In the genomic region with DNA sequence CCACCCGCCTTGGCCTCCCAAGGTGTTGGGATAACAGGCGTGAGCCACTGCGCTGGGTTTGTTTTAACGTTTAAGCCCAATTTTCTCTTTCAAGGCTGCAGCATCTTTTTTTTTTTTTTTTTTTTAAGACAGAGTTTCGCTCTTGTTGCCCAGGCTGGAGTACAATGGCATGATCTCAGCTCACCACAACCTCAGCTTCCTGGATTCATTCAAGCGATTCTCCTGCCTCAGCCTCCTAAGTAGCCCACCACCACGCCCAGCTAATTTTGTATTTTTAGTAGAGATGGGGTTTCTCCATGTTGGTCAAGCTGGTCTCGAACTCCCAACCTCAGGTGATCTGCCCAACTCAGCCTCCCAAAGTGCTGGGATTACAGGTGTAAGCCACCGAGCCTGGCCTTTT, we compare ENCODE assay signal across 6 cellular contexts. TPM values are rescaled to one million over a fixed set of nuclear protein-coding genes. Genes with fewer than 3 reads are reported as not detected.
DNase-seq lines count a peak whose midpoint lies in the region; ATAC-seq, FAIRE-seq and TF ChIP-seq lines count a peak whose summit lies in the region.
"Not testable (repeated sequence)": the region's sequence is repeated elsewhere in the genome, so short reads cannot be mapped to it uniquely, and the experiment has no call there.

No MANE protein-coding gene starts in this region.

- not testable (repeated sequence) for H3K9me3 Mint-ChIP-seq in memory B cell

- not testable (repeated sequence) for H4K20me1 ChIP-seq in BLaER1; OCI-LY7 (ENCODE audit: insufficient read depth, low read length); GM12878 (ENCODE audit: control insufficient read depth, insufficient read depth)

- RAD21 ChIA-PET in GM12878 (lab: Charles Lee; ENCODE audit: unreplicated experiment): interaction anchor here (0.6 kb wide), 1 partner anchor 494 kb away, joined by 3 read pairs; no protein-coding TSS in a partner anchor

- peak overlapping the region; percentile 71 for H3K4me2 ChIP-seq in BLaER1
- H3K4me2 ChIP-seq in OCI-LY7 (ENCODE audit: low read length): peak overlapping the region; percentile 26; the same call in 1 of the 2 replicates
- H3K4me2 ChIP-seq in GM12878 (ENCODE audit: control insufficient read depth, insufficient read depth): not testable (repeated sequence)

- in situ Hi-C loops in GM12878 (cut with MboI): not testable (repeated sequence)

- H3K36me3 ChIP-seq in BLaER1; OCI-LY7 (ENCODE audit: insufficient read depth, low read length); RWPE2 (ENCODE audit: low read depth); GM12878 (ENCODE audit: control insufficient read depth in 2 of 2, insufficient read depth in 2 of 2, low read length in 1 of 2): not testable (repeated sequence)

- intact Hi-C loops in OCI-LY7 (cut with micrococcal nuclease; ENCODE audit: unreplicated experiment); GM12878 (cut with micrococcal nuclease; ENCODE audit: unreplicated experiment): not testable (repeated sequence)

- not testable (repeated sequence) for ATAC-seq in RWPE2 (ENCODE audit: low read depth)
- ATAC-seq in GM12878 (peak; percentile 50; the same call in 2 of the 3 replicates), memory B cell (ENCODE audit: low read depth) (peak; percentile 52)

- not testable (repeated sequence) for H3K36me3 Mint-ChIP-seq in memory B cell

- TF ChIP-seq EP300 in GM12878 (IDR thresholded peaks at IDR 0.05; ENCODE audit: borderline replicate concordance in 1 of 2, control insufficient read depth in 1 of 2, low read depth in 2 of 2, low read length in 2 of 2): not testable (repeated sequence)

- not testable (repeated sequence) for H3K9me3 ChIP-seq in BLaER1; OCI-LY7 (ENCODE audit: low read length); RWPE2 (ENCODE audit: severe bottlenecking); GM12878 (replicated peaks; ENCODE audit: control insufficient read depth, insufficient read depth, low read length)

- not testable (repeated sequence) for H3K9me2 ChIP-seq in OCI-LY7 (ENCODE audit: insufficient read depth, low read length)

- not testable (repeated sequence) for BruUV-seq in OCI-LY7 (replicated peaks; lab: Mats Ljungman, UMichigan); GM12878 (replicated peaks; lab: Mats Ljungman, UMichigan)

- H3K4me3 Mint-ChIP-seq in memory B cell: not testable (repeated sequence)

- H3K4me1 ChIP-seq in BLaER1 (peaks cover 29% of the 10 kb centered on the region), RWPE2 (ENCODE audit: insufficient read depth, poor library complexity, severe bottlenecking) (peaks cover 55% of the 10 kb centered on the region)
- H3K4me1 ChIP-seq in OCI-LY7 (ENCODE audit: insufficient read depth, low read length, poor library complexity, severe bottlenecking); GM12878 (ENCODE audit: control insufficient read depth, insufficient read depth, low read length): not testable (repeated sequence)

- 23% methylated on average over 9 of the region's 9 CpGs for WGBS in GM12878 (ENCODE audit: insufficient coverage, insufficient replicate concordance, low lambda C conversion rate, missing lambda C conversion rate)

- peak overlapping the region; percentile 18; the same call in 1 of the 2 replicates for H3K27ac ChIP-seq in BLaER1
- H3K27ac ChIP-seq in OCI-LY7 (ENCODE audit: low read depth, low read length, poor library complexity, severe bottlenecking); GM12878 (ENCODE audit: control insufficient read depth, insufficient read depth): not testable (repeated sequence)
- peak overlapping the region; percentile 99 for H3K27ac ChIP-seq in RWPE2 (ENCODE audit: poor library complexity, severe bottlenecking)

- CTCF ChIA-PET in OCI-LY7 (lab: Charles Lee; ENCODE audit: unreplicated experiment): not testable (repeated sequence)
- CTCF ChIA-PET in GM12878 (lab: Yijun Ruan, JAX): interaction anchor here (0.7 to 2.1 kb wide), 3 partner anchors 12 to 1159 kb away, joined by 3 to 5 read pairs (median 4); a partner anchor contains a TSS

- TF ChIP-seq POLR2A in GM12878 (IDR thresholded peaks at IDR 0.05; ENCODE audit: low read depth, low read length): not testable (repeated sequence)

- FAIRE-seq in GM12878 (lab: Jason Lieb, UNC): not testable (repeated sequence)

- H3K4me1 Mint-ChIP-seq in memory B cell: peaks cover 11% of the 10 kb centered on the region

- H3K9ac ChIP-seq in BLaER1; GM12878 (ENCODE audit: control insufficient read depth, insufficient read depth, low read length): not testable (repeated sequence)

- not testable (repeated sequence) for H3K4me3 ChIP-seq in BLaER1; GM12865 (ENCODE audit: low read depth, low read length); OCI-LY7 (ENCODE audit: low read depth, low read length, poor library complexity, severe bottlenecking); RWPE2 (ENCODE audit: severe bottlenecking); GM12878

- H3K27me3 ChIP-seq in BLaER1; RWPE2 (ENCODE audit: insufficient read depth, poor library complexity, severe bottlenecking); GM12878 (replicated peaks in 1 of 2; ENCODE audit: control insufficient read depth in 2 of 2, insufficient read depth in 2 of 2, low read length in 1 of 2): not testable (repeated sequence)

- not testable (repeated sequence) for H3K27me3 Mint-ChIP-seq in memory B cell

- POLR2A ChIA-PET in OCI-LY7 (lab: Charles Lee) (interaction anchor here (0.7 kb wide), 1 partner anchor 733 kb away, joined by 5 read pairs; no protein-coding TSS in a partner anchor), GM12878 (lab: Charles Lee) (interaction anchor here (0.6 kb wide), 2 partner anchors 13 to 1822 kb away, joined by 3 read pairs; a partner anchor contains a TSS)

- 0 out of 2 replicates have a peak overlapping the region, but pooled peaks have one; percentile 14 for H2AFZ ChIP-seq in OCI-LY7 (ENCODE audit: low read length)
- not testable (repeated sequence) for H2AFZ ChIP-seq in GM12878 (ENCODE audit: control insufficient read depth, low read depth, low read length)

- H3K27ac Mint-ChIP-seq in memory B cell: not testable (repeated sequence)

- not testable (repeated sequence) for H3K79me2 ChIP-seq in OCI-LY7 (ENCODE audit: insufficient read depth, low read depth, low read length); GM12878 (ENCODE audit: control insufficient read depth, insufficient read depth, low read length)

- SMC1A ChIA-PET in GM12878 (lab: Charles Lee; ENCODE audit: uncharacterized antibody, unreplicated experiment): not testable (repeated sequence)

- not testable (repeated sequence) for TF ChIP-seq RAD21 in GM12878 (IDR thresholded peaks at IDR 0.05; ENCODE audit: insufficient read depth, low read depth, low read length)

- TF ChIP-seq CTCF in GM12865 (IDR thresholded peaks at IDR 0.05; ENCODE audit: insufficient read depth, low read depth, low read length, missing control alignments); OCI-LY7 (conservative IDR thresholded peaks at IDR 0.05; ENCODE audit: low read length); RWPE2 (IDR thresholded peaks at IDR 0.05; ENCODE audit: poor library complexity, severe bottlenecking); GM12878 (IDR thresholded peaks at IDR 0.05 in 2 of 3, conservative IDR thresholded peaks at IDR 0.05 in 1 of 3; ENCODE audit: control insufficient read depth in 2 of 3, extremely low read depth in 1 of 3, insufficient read depth in 1 of 3, low read depth in 3 of 3, low read length in 3 of 3): not testable (repeated sequence)

- peak; percentile 42 for DNase-seq in GM12865 (ENCODE audit: low read depth)
- peak; percentile 16 for DNase-seq in OCI-LY7 (ENCODE audit: low spot score)
- DNase-seq in RWPE2 (ENCODE audit: low spot score); GM12878 (ENCODE audit: low read depth, low spot score); memory B cell (ENCODE audit: low spot score in 2 of 2): not testable (repeated sequence)

RNA-seq across cellular contexts. Expression of a gene that starts 12.6 kb away (rescaled TPM):
- 26.5 and 40.1 TPM in 2 replicates for total RNA-seq in OCI-LY7 (2014; rRNA removed; shearing (Covaris generic))
- total RNA-seq in OCI-LY7 (2022) (29.8 and 43.4 TPM in 2 replicates), GM12878 (2014; rRNA removed) (212 and 231 TPM in 2 replicates), GM12878 (2014; rRNA removed; fragmentation: Illumina TruSeq; extraction: Trizol) (221 and 227 TPM in 2 replicates), GM12878 (2021) (169 and 170 TPM in 2 replicates)
- total RNA-seq in GM12878 (2013; cell fraction: nucleolus; rRNA removed): 89.8 and 93.3 TPM in 2 replicates
- polyA plus RNA-seq in GM12878 (2011; ENCODE audit: low read depth): 71.2 TPM
- polyA plus RNA-seq in GM12878 (2011; rRNA removed) (133 and 135 TPM in 2 replicates), GM12878 (2014; fragmentation: Illumina TruSeq; extraction: Trizol) (324 and 357 TPM in 2 replicates), GM12878 (2014; fragmentation: Nextera tagmentation; extraction: Ambion mirVana) (100 to 1,000 TPM; 507 to 540 TPM), GM12878 (2014; rRNA removed) (226 and 248 TPM in 2 replicates), GM12878 (2016; fragmentation: Nextera tagmentation; extraction: Ambion mirVana) (100 to 1,000 TPM; 314 to 343 TPM)
- polyA plus RNA-seq in GM12878 (2011; cell fraction: cytosol; rRNA removed): 138 and 142 TPM in 2 replicates
- 90.4 and 108 TPM in 2 replicates for polyA plus RNA-seq in GM12878 (2011; cell fraction: nucleus; rRNA removed)
- polyA plus RNA-seq in GM12878 (2012): 72.1 and 77.2 TPM in 2 replicates
- polyA minus RNA-seq in GM12878 (2011; rRNA and poly(A)+ RNA removed): 111 and 127 TPM in 2 replicates
- 33.4 and 39.4 TPM in 2 replicates for polyA minus RNA-seq in GM12878 (2011; cell fraction: cytosol; rRNA and poly(A)+ RNA removed)
- 30.0 and 49.5 TPM in 2 replicates for polyA minus RNA-seq in GM12878 (2011; cell fraction: nucleus; rRNA and poly(A)+ RNA removed)
